In genomic region chr15:70956596-70956995, GRCh38 we compare ENCODE assay signal across 30 cellular contexts.
DNase-seq lines count a peak whose midpoint lies in the region; FAIRE-seq and TF ChIP-seq lines count a peak whose summit lies in the region.
"Had no signal": no experiment of that assay in that cellular context is flagged by ENCODE, and none has a peak within 500 bp of the region (broad histone marks: within the 10 kb centered on the region; RNA-seq: fewer than 3 reads in every experiment).

No MANE protein-coding gene starts in this region.

- H3K27ac Mint-ChIP-seq in HFFc6, result no peak overlapping the region
- no peak overlapping the region for H3K27ac Mint-ChIP-seq in chondrocyte (ENCODE audit: unreplicated experiment)
- H3K27ac Mint-ChIP-seq: CD8-positive, alpha-beta T cell had no signal

- H3K4me1 Mint-ChIP-seq in HFFc6 (ENCODE audit: low read depth) (peaks cover 32% of the 10 kb centered on the region), chondrocyte (ENCODE audit: low read depth) (peaks cover 29% of the 10 kb centered on the region)

- peaks cover 6% of the 10 kb centered on the region for H3K9me3 Mint-ChIP-seq in HFFc6
- peaks cover 10% of the 10 kb centered on the region for H3K9me3 Mint-ChIP-seq in chondrocyte (ENCODE audit: low read depth)
- H3K9me3 Mint-ChIP-seq: CD8-positive, alpha-beta T cell had no signal

- peaks cover 11% of the 10 kb centered on the region for H3K36me3 Mint-ChIP-seq in HFFc6 (ENCODE audit: low read depth)
- H3K36me3 Mint-ChIP-seq in chondrocyte (ENCODE audit: low read depth), result peaks cover 5% of the 10 kb centered on the region
- H3K36me3 Mint-ChIP-seq: CD8-positive, alpha-beta T cell had no signal

- H3K4me3 Mint-ChIP-seq in HFFc6, result peak overlapping the region; percentile 5; the same call in 1 of the 2 replicates
- no peak overlapping the region for H3K4me3 Mint-ChIP-seq in chondrocyte (ENCODE audit: unreplicated experiment)
- H3K4me3 Mint-ChIP-seq: CD8-positive, alpha-beta T cell had no signal

- TF ChIP-seq CTCF in AG10803 (conservative IDR thresholded peaks at IDR 0.05; ENCODE audit: low read length), result no peak
- TF ChIP-seq CTCF in HFFc6 (IDR thresholded peaks at IDR 0.05), result no peak
- no peak for TF ChIP-seq CTCF in chondrocyte (IDR thresholded peaks at IDR 0.05)

- peak; percentile 71 for FAIRE-seq in islet of Langerhans (lab: Jason Lieb, UNC)
- FAIRE-seq: GM18507, HTR-8/SVneo had no signal

- H3K27me3 Mint-ChIP-seq in HFFc6 (ENCODE audit: insufficient read depth) (no peaks in the 10 kb centered on the region), chondrocyte (ENCODE audit: low read depth) (no peaks in the 10 kb centered on the region)

- H3K4me3 ChIP-seq in AG10803 (ENCODE audit: low read length), result no peak overlapping the region
- H3K4me3 ChIP-seq: PC-9 had no signal

- DNase-seq in AG10803 (ENCODE audit: low read depth), result peak; percentile 56
- no peak for DNase-seq in HFFc6
- peak; percentile 26 for DNase-seq in dedifferentiated amniotic fluid mesenchymal stem cell (ENCODE audit: extremely low spot score)
- DNase-seq in putamen (ENCODE audit: low spot score), result no peak
- DNase-seq in chondrocyte (ENCODE audit: low spot score), result no peak
- no peak for DNase-seq in NCI-H2107 (lab: John Stamatoyannopoulos, UW)
- DNase-seq in activated naive CD4-positive, alpha-beta T cell treated with Interleukin-2 at 50 U/mL for 16 hours, result no peak
- DNase-seq: 8988T; ACHN; AML-193; C1 segment of cervical spinal cord; CD8-positive, alpha-beta T cell; DMS 273 treated with DMSO at 0.1 percent for 48 hours; DND-41; H7; KBM-7; MV-4-11; NCI-H1105 treated with DMSO at 0.1 percent for 48 hours; NCI-H146; NCI-H1930; NCI-H446; NCI-H524 treated with DMSO at 0.1 percent for 48 hours; NCI-H774; NK-92 treated with Interleukin-12 subunit alpha and Interleukin-12 subunit beta, amount 100 ng/mL, for 24 hours; PC-9; Right ventricle myocardium superior; SW 1271 had no signal

Comparison
In these comparisons a context has a peak if more than half of its experiments do, and no peak if none do; other contexts are left out.
1. DNase-seq: peak in AG10803 (single experiment) and dedifferentiated amniotic fluid mesenchymal stem cell (single experiment); none in HFFc6 (single experiment), putamen (single experiment), chondrocyte (single experiment), NCI-H2107 (single experiment) and activated naive CD4-positive, alpha-beta T cell treated with Interleukin-2 at 50 U/mL for 16 hours (single experiment).